15 cellular contexts compared by ENCODE assay signal in the genomic region with DNA sequence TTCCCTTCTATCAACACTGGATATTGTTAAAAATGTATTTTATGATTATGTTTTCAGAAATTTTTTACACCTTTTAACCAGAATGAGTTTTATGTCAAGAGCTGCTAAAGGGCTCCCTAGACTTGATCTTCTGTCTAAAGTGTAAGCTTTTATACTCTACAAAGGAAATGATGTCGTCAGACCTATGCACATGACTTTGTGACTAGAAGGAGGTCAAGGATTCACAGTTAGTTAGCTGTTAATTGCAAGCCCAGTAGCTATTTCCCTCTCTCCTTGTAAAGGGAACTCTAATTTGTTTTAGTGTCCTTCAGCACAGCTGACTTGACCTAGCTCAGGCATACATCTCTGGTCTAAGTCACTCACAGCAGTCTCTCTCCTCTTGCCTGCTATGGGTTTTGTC.
DNase-seq lines count a peak whose midpoint lies in the region; ATAC-seq, FAIRE-seq and TF ChIP-seq lines count a peak whose summit lies in the region.
"Had no signal": no experiment of that assay in that cellular context is flagged by ENCODE, and none has a peak within 500 bp of the region (broad histone marks: within the 10 kb centered on the region; RNA-seq: fewer than 3 reads in every experiment).

No MANE protein-coding gene starts in this region.

- H3F3A ChIP-seq in PC-3 (ENCODE audit: low read length, unreplicated experiment) (no peaks in the 10 kb centered on the region), smooth muscle cell (ENCODE audit: low read depth) (peaks cover 17% of the 10 kb centered on the region)

- POLR2A ChIA-PET in PC-3 (lab: Charles Lee; ENCODE audit: unreplicated experiment) = interaction anchor here (0.6 kb wide), 1 partner anchor 115 kb away, joined by 3 read pairs; no protein-coding TSS in a partner anchor

- H3K9me3 ChIP-seq in PC-3 (ENCODE audit: low read length) (no peaks in the 10 kb centered on the region), fibroblast of lung (ENCODE audit: control insufficient read depth, insufficient read depth, low read depth, low read length) (no peaks in the 10 kb centered on the region), smooth muscle cell (replicated peaks; ENCODE audit: low read depth) (no peaks in the 10 kb centered on the region)
- H3K9me3 ChIP-seq: adrenal gland had no signal

- no peak for ATAC-seq in PC-3
- ATAC-seq in HG02571 (IDR thresholded peaks at IDR 0.05; ENCODE audit: unreplicated experiment) = no peak
- ATAC-seq: activated CD8-positive, alpha-beta T cell treated with anti-CD3 and anti-CD28 coated beads, Interleukin-2, amount 10 ng/mL, durations not matched to agents 7 days and 5 days had no signal

- H3K27ac ChIP-seq in PC-3 (ENCODE audit: low read length) (peak overlapping the region; percentile 31), fibroblast of lung (ENCODE audit: insufficient read depth, low read length) (peak overlapping the region; percentile 61), smooth muscle cell (ENCODE audit: low read depth) (peak overlapping the region; percentile 67), substantia nigra (ENCODE audit: low read depth, low read length, poor library complexity, severe bottlenecking) (no peak overlapping the region)
- H3K27ac ChIP-seq: adrenal gland, neural progenitor cell had no signal

- H2AFZ ChIP-seq in PC-3 (ENCODE audit: low read length) = no peak overlapping the region
- no peak overlapping the region for H2AFZ ChIP-seq in fibroblast of lung (ENCODE audit: low read length)
- no peak overlapping the region for H2AFZ ChIP-seq in smooth muscle cell (ENCODE audit: low read depth)
- H2AFZ ChIP-seq: neural progenitor cell had no signal

- no TSS peak for BruUV-seq in PC-3 (replicated peaks; lab: Mats Ljungman, UMichigan)

- CTCF ChIA-PET in PC-3 (lab: Charles Lee) = no interaction called here

- peaks cover 26% of the 10 kb centered on the region for H3K4me1 ChIP-seq in PC-3 (ENCODE audit: insufficient read depth, low read length)
- H3K4me1 ChIP-seq in fibroblast of lung (ENCODE audit: control insufficient read depth, extremely low read depth, insufficient read depth, low read length) = peaks cover 21% of the 10 kb centered on the region
- peaks cover 19% of the 10 kb centered on the region for H3K4me1 ChIP-seq in smooth muscle cell (ENCODE audit: low read depth)

- H3K79me2 ChIP-seq in PC-3 (ENCODE audit: low read length) (no peaks in the 10 kb centered on the region), fibroblast of lung (ENCODE audit: control insufficient read depth, insufficient read depth, low read length) (no peaks in the 10 kb centered on the region), smooth muscle cell (ENCODE audit: low read depth) (no peaks in the 10 kb centered on the region)

- TF ChIP-seq CTCF in PC-3 (conservative IDR thresholded peaks at IDR 0.05; ENCODE audit: low read depth, low read length) = no peak
- no peak for TF ChIP-seq CTCF in fibroblast of lung (conservative IDR thresholded peaks at IDR 0.05 in 1 of 2, IDR thresholded peaks at IDR 0.05 in 1 of 2; ENCODE audit: low read depth in 1 of 2, low read length in 2 of 2)
- no peak for TF ChIP-seq CTCF in smooth muscle cell (IDR thresholded peaks at IDR 0.05; ENCODE audit: borderline replicate concordance, insufficient read depth, poor library complexity, severe bottlenecking)

- no peaks in the 10 kb centered on the region for H4K20me1 ChIP-seq in PC-3 (ENCODE audit: low read length)
- H4K20me1 ChIP-seq in fibroblast of lung (ENCODE audit: control insufficient read depth, extremely low read depth, insufficient read depth, low read length) = no peaks in the 10 kb centered on the region
- no peaks in the 10 kb centered on the region for H4K20me1 ChIP-seq in smooth muscle cell (ENCODE audit: low read depth)

- intact Hi-C loops in PC-3 (cut with micrococcal nuclease) = no loop called here

- H3K4me3 ChIP-seq in PC-3 (ENCODE audit: low read length) = no peak overlapping the region
- no peak overlapping the region for H3K4me3 ChIP-seq in fibroblast of lung (replicated peaks in 1 of 4; ENCODE audit: control extremely low read depth in 1 of 4, insufficient read depth in 1 of 4, low read depth in 3 of 4, low read length in 4 of 4)
- no peak overlapping the region for H3K4me3 ChIP-seq in smooth muscle cell
- H3K4me3 ChIP-seq: adrenal gland, neural progenitor cell had no signal

- DNase-seq in HTR-8/SVneo (ENCODE audit: insufficient read length, low spot score) (no peak), PC-3 (no peak), fibroblast of lung (ENCODE audit: low read depth in 2 of 2) (peak in 1 of 2 donors; percentile 34), smooth muscle cell (lab: John Stamatoyannopoulos, UW; ENCODE audit: unreplicated experiment) (no peak), substantia nigra (lab: John Stamatoyannopoulos, UW) (no peak)
- DNase-seq in stimulated activated CD4-positive, alpha-beta T cell treated with anti-CD3 and anti-CD28 coated beads, Interleukin-2, amount 100 ng/mL, for 48 hours = no peak
- DNase-seq: activated CD8-positive, alpha-beta T cell treated with anti-CD3 and anti-CD28 coated beads, Interleukin-2, amount 10 ng/mL, durations not matched to agents 7 days and 5 days; glutamatergic neuron; NCI-H1048; NCI-H2081 treated with DMSO at 0.1 percent for 48 hours; NCI-H526 treated with DMSO at 0.1 percent for 48 hours had no signal

- no peak overlapping the region for H3K4me2 ChIP-seq in PC-3 (ENCODE audit: low read length)
- peak overlapping the region; percentile 9 for H3K4me2 ChIP-seq in fibroblast of lung (ENCODE audit: extremely low read depth, insufficient read depth, low read length)
- H3K4me2 ChIP-seq in smooth muscle cell = peak overlapping the region; percentile 16
- H3K4me2 ChIP-seq: neural progenitor cell had no signal

- FAIRE-seq in HTR-8/SVneo (lab: Jason Lieb, UNC) = peak; percentile 33
- FAIRE-seq: endothelial cell of umbilical vein had no signal

- H3K9me2 ChIP-seq in PC-3 (replicated peaks; ENCODE audit: low read length) = no peaks in the 10 kb centered on the region

- H3K27me3 ChIP-seq in PC-3 (ENCODE audit: low read length) (no peaks in the 10 kb centered on the region), fibroblast of lung (ENCODE audit: control insufficient read depth, insufficient read depth, low read length) (no peaks in the 10 kb centered on the region), smooth muscle cell (ENCODE audit: low read depth) (no peaks in the 10 kb centered on the region)
- H3K27me3 ChIP-seq: adrenal gland, neural progenitor cell had no signal

- H3K9ac ChIP-seq in PC-3 (ENCODE audit: low read length) (no peak overlapping the region), fibroblast of lung (ENCODE audit: insufficient read depth, low read length) (no peak overlapping the region), smooth muscle cell (ENCODE audit: low read depth) (peak overlapping the region; percentile 2)
- H3K9ac ChIP-seq: neural progenitor cell had no signal

- WGBS in smooth muscle cell (ENCODE audit: low lambda C conversion rate) = 84% methylated on average over 1 of the region's 1 CpG

- H3K36me3 ChIP-seq in PC-3 (ENCODE audit: low read depth, low read length) = no peaks in the 10 kb centered on the region
- H3K36me3 ChIP-seq in fibroblast of lung (ENCODE audit: control insufficient read depth, insufficient read depth, low read length) = no peaks in the 10 kb centered on the region
- no peaks in the 10 kb centered on the region for H3K36me3 ChIP-seq in smooth muscle cell (ENCODE audit: low read depth)
- H3K36me3 ChIP-seq: adrenal gland, neural progenitor cell had no signal
